Comparison of ENCODE assay signal across 1 cellular context in genomic region chr6:28944412-28945006, GRCh38.
A peak's percentile ranks its signal among the peaks of the same experiment; 100 is the strongest.
TF ChIP-seq lines count a peak whose summit lies in the region.

No MANE protein-coding gene starts in this region.

TF ChIP-seq in HEK293, 187 proteins besides CTCF, POLR2A, EP300 and RAD21 (continued from another document and continues in another):
- TF ChIP-seq ZNF621 (tag by site-specific recombination; IDR thresholded peaks at IDR 0.05) (no peak), TRIM28 (IDR thresholded peaks at IDR 0.05; ENCODE audit: borderline replicate concordance, low read length) (no peak), ZNF791 (tag by site-specific recombination; IDR thresholded peaks at IDR 0.05) (no peak), ZNF555 (tag by site-specific recombination; conservative IDR thresholded peaks at IDR 0.05) (no peak), ZBTB17 (tag by site-specific recombination; IDR thresholded peaks at IDR 0.05) (peak; percentile 26; the same call in 1 of the 2 replicates), ZNF624 (tag by site-specific recombination; IDR thresholded peaks at IDR 0.05) (no peak), ZNF645 (tag by site-specific recombination; IDR thresholded peaks at IDR 0.05) (no peak), ZBTB8A (tag by site-specific recombination; IDR thresholded peaks at IDR 0.05) (no peak; the same call in 1 of the 2 replicates), ZNF155 (tag by site-specific recombination; IDR thresholded peaks at IDR 0.05) (no peak), PRDM1 (tag by site-specific recombination; IDR thresholded peaks at IDR 0.05) (peak; percentile 94), ZBTB6 (tag by site-specific recombination; IDR thresholded peaks at IDR 0.05) (0 out of 2 replicates have a peak, but pooled peaks have one; percentile 3), ZNF280C (tag by site-specific recombination; IDR thresholded peaks at IDR 0.05) (no peak), ATF2 (tag by site-specific recombination; IDR thresholded peaks at IDR 0.05; ENCODE audit: low read depth) (no peak), WT1 (tag by site-specific recombination; IDR thresholded peaks at IDR 0.05) (peak; percentile 43; the same call in 1 of the 2 replicates), KLF7 (tag by site-specific recombination; IDR thresholded peaks at IDR 0.05; ENCODE audit: borderline replicate concordance) (no peak), ZBTB21 (tag by site-specific recombination; IDR thresholded peaks at IDR 0.05) (peak; percentile 76; the same call in 1 of the 2 replicates), ZNF292 (tag by site-specific recombination; IDR thresholded peaks at IDR 0.05; ENCODE audit: borderline replicate concordance, low read depth) (no peak), INSM2 (tag by site-specific recombination; IDR thresholded peaks at IDR 0.05) (no peak; the same call in 1 of the 2 replicates), KLF16 (tag by site-specific recombination; IDR thresholded peaks at IDR 0.05) (no peak), ZNF488 (tag by site-specific recombination; IDR thresholded peaks at IDR 0.05) (no peak), ZNF280D (tag by site-specific recombination; IDR thresholded peaks at IDR 0.05) (peak; percentile 89), ZBTB26 (tag by site-specific recombination; optimal IDR thresholded peaks at IDR 0.05) (no peak), SCRT1 (tag by site-specific recombination; IDR thresholded peaks at IDR 0.05; ENCODE audit: borderline replicate concordance) (no peak), ZNF184 (tag by site-specific recombination; IDR thresholded peaks at IDR 0.05) (peak; percentile 78; the same call in 1 of the 2 replicates), ZNF426 (tag by site-specific recombination; IDR thresholded peaks at IDR 0.05) (no peak), PATZ1 (tag by site-specific recombination; IDR thresholded peaks at IDR 0.05) (no peak), ZNF112 (tag by site-specific recombination; IDR thresholded peaks at IDR 0.05) (no peak), ZNF639 (tag by site-specific recombination; IDR thresholded peaks at IDR 0.05) (0 out of 2 replicates have a peak, but pooled peaks have one; percentile 72), SALL2 (tag by site-specific recombination; IDR thresholded peaks at IDR 0.05; ENCODE audit: borderline replicate concordance) (no peak), ZNF747 (tag by site-specific recombination; IDR thresholded peaks at IDR 0.05) (no peak), ZEB2 (tag by site-specific recombination; IDR thresholded peaks at IDR 0.05) (0 out of 2 replicates have a peak, but pooled peaks have one; percentile 31), ZNF391 (tag by site-specific recombination; IDR thresholded peaks at IDR 0.05; ENCODE audit: borderline replicate concordance, low read depth) (peak; percentile 90; the same call in 1 of the 2 replicates), ZNF37A (tag by site-specific recombination; IDR thresholded peaks at IDR 0.05) (no peak), ZNF629 (tag by site-specific recombination; IDR thresholded peaks at IDR 0.05) (peak; percentile 84), ZNF274 (IDR thresholded peaks at IDR 0.05; ENCODE audit: low read length) (no peak), ZNF274 (tag by site-specific recombination; IDR thresholded peaks at IDR 0.05; ENCODE audit: borderline replicate concordance) (no peak), GLI2 (tag by site-specific recombination; IDR thresholded peaks at IDR 0.05; ENCODE audit: borderline replicate concordance, low read depth) (no peak), ZNF341 (tag by site-specific recombination; IDR thresholded peaks at IDR 0.05; ENCODE audit: low read depth) (no peak), ZXDB (tag by site-specific recombination; IDR thresholded peaks at IDR 0.05) (no peak; the same call in 1 of the 2 replicates), ZNF16 (tag by site-specific recombination; IDR thresholded peaks at IDR 0.05; ENCODE audit: low read depth) (no peak), ZIC2 (tag by site-specific recombination; IDR thresholded peaks at IDR 0.05) (no peak), ZNF561 (tag by site-specific recombination; IDR thresholded peaks at IDR 0.05; ENCODE audit: borderline replicate concordance) (peak; percentile 77), ZSCAN4 (tag by site-specific recombination; IDR thresholded peaks at IDR 0.05) (peak; percentile 24; the same call in 1 of the 2 replicates), ZNF24 (tag by site-specific recombination; IDR thresholded peaks at IDR 0.05) (peak; percentile 67), ZNF677 (tag by site-specific recombination; IDR thresholded peaks at IDR 0.05) (no peak), ZNF768 (tag by site-specific recombination; IDR thresholded peaks at IDR 0.05) (no peak)
